Comparison of ENCODE assay signal across 26 cellular contexts in genomic region chr5:25160851-25161348, GRCh38.
"Had no signal": no experiment of that assay in that cellular context is flagged by ENCODE, and none has a peak within 500 bp of the region (broad histone marks: within the 10 kb centered on the region; RNA-seq: fewer than 3 reads in every experiment).

No MANE protein-coding gene starts in this region.

- H3K9me3 ChIP-seq: gastrocnemius medialis, left lung, tibial nerve had no signal

- H3K4me1 ChIP-seq: gastrocnemius medialis, left lung, tibial nerve had no signal

- H3K36me3 ChIP-seq: brain microvascular endothelial cell, gastrocnemius medialis, left lung, tibial nerve had no signal

- H3K4me3 ChIP-seq: coronary artery, gastrocnemius medialis, left lung, lung, mucosa of descending colon, tibial nerve had no signal

- H3K27me3 ChIP-seq: brain microvascular endothelial cell, gastrocnemius medialis, left lung, tibial nerve had no signal

- DNase-seq: activated B cell treated with CpG ODN at 0.5 μM for 24 hours; activated CD4-positive, alpha-beta T cell treated with anti-CD3 and anti-CD28 coated beads, Interleukin-2, amount 50 U/mL, for 4 hours; activated effector memory CD4-positive, alpha-beta T cell treated with anti-CD3 and anti-CD28 coated beads, Interleukin-2, amount 50 U/mL, for 16 hours; activated naive CD4-positive, alpha-beta T cell treated with anti-CD3 and anti-CD28 coated beads for 36 hours; activated naive CD8-positive, alpha-beta T cell treated with anti-CD3 and anti-CD28 coated beads, Interleukin-2, amount 10 ng/mL, durations not matched to agents 7 days and 5 days; amniotic stem cell; brain microvascular endothelial cell; effector memory CD8-positive, alpha-beta T cell; erythroblast; gastrocnemius medialis; glutamatergic neuron; mesendoderm; mucosa of descending colon; posterior cingulate gyrus; right cardiac atrium; stimulated activated CD4-positive, alpha-beta T cell treated with anti-CD3 and anti-CD28 coated beads, Interleukin-15, amount 100 ng/mL, for 24 hours; stimulated activated CD4-positive, alpha-beta T cell treated with anti-CD3 and anti-CD28 coated beads, Interleukin-2, amount 100 ng/mL, for 24 hours; stimulated activated naive CD4-positive, alpha-beta T cell; T-helper 9 cell had no signal

- FAIRE-seq: astrocyte, islet of Langerhans had no signal

- H3K27ac ChIP-seq: brain microvascular endothelial cell, coronary artery, gastrocnemius medialis, left lung, tibial nerve had no signal

- ATAC-seq: effector memory CD8-positive, alpha-beta T cell; gastrocnemius medialis; left lung; mucosa of descending colon; natural killer cell treated with Interleukin-12 subunit alpha and Interleukin-12 subunit beta and Interleukin-15 and Interleukin-18, amount 100 ng/mL, for 72 hours; right cardiac atrium had no signal
